Comparison of ENCODE assay signal across 28 cellular contexts in the genomic region with DNA sequence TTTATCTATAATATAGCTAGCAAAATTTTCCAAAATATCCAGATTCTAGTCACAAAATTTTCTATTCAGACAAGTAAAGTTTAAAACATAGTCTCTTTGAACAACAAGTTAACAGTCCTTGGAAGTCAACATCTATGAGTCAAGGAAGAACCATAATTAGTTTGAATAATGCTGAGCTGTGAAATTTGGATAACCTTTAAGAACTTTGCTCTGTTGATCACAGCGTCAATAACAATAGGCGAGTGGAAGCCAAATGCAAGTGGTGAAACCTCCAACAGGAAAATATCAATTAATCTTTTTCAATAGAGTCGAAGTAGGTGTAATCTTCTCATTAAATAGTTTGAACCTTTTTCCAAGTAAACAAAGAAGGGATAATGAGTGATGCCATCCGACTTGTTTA.
A peak's percentile ranks its signal among the peaks of the same experiment; 100 is the strongest.
DNase-seq lines count a peak whose midpoint lies in the region; ATAC-seq, FAIRE-seq and TF ChIP-seq lines count a peak whose summit lies in the region.
"Had no signal": no experiment of that assay in that cellular context is flagged by ENCODE, and none has a peak within 500 bp of the region (broad histone marks: within the 10 kb centered on the region; RNA-seq: fewer than 3 reads in every experiment).

No MANE protein-coding gene starts in this region.

- POLR2A ChIA-PET in A549 (lab: Yijun Ruan, JAX) = no interaction called here

- TF ChIP-seq CTCF in A549 (IDR thresholded peaks at IDR 0.05) = no peak
- no peak for TF ChIP-seq CTCF in glutamatergic neuron (IDR thresholded peaks at IDR 0.05; ENCODE audit: partially characterized antibody, unreplicated experiment)

- H3K9me3 Mint-ChIP-seq in glutamatergic neuron (ENCODE audit: unreplicated experiment) = no peaks in the 10 kb centered on the region
- H3K9me3 Mint-ChIP-seq: CD14-positive monocyte, HFFc6 had no signal

- no peak overlapping the region for H3K4me2 ChIP-seq in A549
- no peak overlapping the region for H3K4me2 ChIP-seq in GM23248 (ENCODE audit: unreplicated experiment)

- no peak overlapping the region for H3K27ac ChIP-seq in A549
- H3K27ac ChIP-seq in GM23248 = no peak overlapping the region

- in situ Hi-C loops in GM23248 (cut with MboI) = loop anchor here (25.0 kb wide), 1 partner anchor 979 kb away; no protein-coding TSS in a partner anchor

- no peak for TF ChIP-seq RAD21 in A549 (conservative IDR thresholded peaks at IDR 0.05 in 1 of 2, IDR thresholded peaks at IDR 0.05 in 1 of 2)

- DNase-seq in A549 (ENCODE audit: low read depth in 1 of 2, low spot score in 1 of 2) (no peak), GM23248 (no peak), NCI-H446 treated with DMSO at 0.1 percent for 48 hours (lab: John Stamatoyannopoulos, UW) (peak; percentile 74), glutamatergic neuron (no peak), Kasumi-1 (lab: John Stamatoyannopoulos, UW) (no peak), H7 (no peak)
- DNase-seq: BE2C; Calu3; CD8-positive, alpha-beta memory T cell; DMS79 treated with DMSO at 0.1 percent for 48 hours; GF-D8; HFFc6; KG1; MM.1S; NCI-H1048; NCI-H1436; NCI-H1930; NCI-H2107; NCI-H510A; NCI-H774; Right ventricle myocardium superior; RPMI8226; T-helper 1 cell had no signal

- H3K79me2 ChIP-seq in GM23248 (ENCODE audit: insufficient read depth) = no peaks in the 10 kb centered on the region

- TF ChIP-seq POLR2A in A549 (IDR thresholded peaks at IDR 0.05; ENCODE audit: low read length) = no peak

- H3K9me3 ChIP-seq in A549 (no peaks in the 10 kb centered on the region), GM23248 (ENCODE audit: low read depth) (no peaks in the 10 kb centered on the region)
- H3K9me3 ChIP-seq: BE2C, HAP-1 had no signal

- no peak for TF ChIP-seq EP300 in A549 (IDR thresholded peaks at IDR 0.05)

- CTCF ChIA-PET in A549 (lab: Yijun Ruan, JAX) = no interaction called here

- H3K4me3 ChIP-seq in A549 (no peak overlapping the region), GM23248 (no peak overlapping the region), H7 (ENCODE audit: insufficient read depth, low read depth, low read length) (no peak overlapping the region)
- H3K4me3 ChIP-seq: HAP-1 had no signal

- no peaks in the 10 kb centered on the region for H3K36me3 Mint-ChIP-seq in glutamatergic neuron (ENCODE audit: unreplicated experiment)
- H3K36me3 Mint-ChIP-seq: CD14-positive monocyte; CD8-positive, alpha-beta memory T cell had no signal

- no peak overlapping the region for H3K9ac ChIP-seq in GM23248

- H4K20me1 ChIP-seq in GM23248 (ENCODE audit: insufficient read depth) = no peaks in the 10 kb centered on the region

- peak overlapping the region; percentile 55 for H3K27ac Mint-ChIP-seq in glutamatergic neuron (ENCODE audit: unreplicated experiment)
- H3K27ac Mint-ChIP-seq: CD14-positive monocyte; CD8-positive, alpha-beta memory T cell; HFFc6; T-helper 2 cell treated with Interferon-gamma antibody and Interleukin-4, amounts not matched to agents 5 μg/mL and 100 μg/mL, for 36 hours had no signal

- no peak overlapping the region for H3K4me3 Mint-ChIP-seq in glutamatergic neuron (ENCODE audit: unreplicated experiment)
- H3K4me3 Mint-ChIP-seq: CD14-positive monocyte; CD8-positive, alpha-beta memory T cell; HFFc6; T-helper 2 cell treated with Interferon-gamma antibody and Interleukin-4, amounts not matched to agents 5 μg/mL and 100 μg/mL, for 36 hours had no signal

- FAIRE-seq in A549 (lab: Jason Lieb, UNC) = no peak
- FAIRE-seq: GM12891 had no signal

- peaks cover 4% of the 10 kb centered on the region; the same call in 1 of the 3 replicates for H3K4me1 ChIP-seq in A549
- H3K4me1 ChIP-seq in GM23248 (ENCODE audit: insufficient read depth) = peaks cover 34% of the 10 kb centered on the region
- H3K4me1 ChIP-seq: BE2C, HAP-1 had no signal

- 0 out of 2 replicates have a peak overlapping the region, but pooled peaks have one; percentile 11 for H2AFZ ChIP-seq in GM23248

- H3F3A ChIP-seq in GM23248 (ENCODE audit: insufficient read depth) = peaks cover 23% of the 10 kb centered on the region

- WGBS in A549 (ENCODE audit: missing lambda C conversion rate) = 32% methylated on average over 4 of the region's 4 CpGs
- WGBS in GM23248 (ENCODE audit: low coverage in 1 of 2, low lambda C conversion rate in 2 of 2, missing lambda C conversion rate in 2 of 2), 2 experiments = 56 to 59% methylated on average over 4 of the region's 4 CpGs

- H3K36me3 ChIP-seq in GM23248 (ENCODE audit: low read depth) (no peaks in the 10 kb centered on the region), H7 (replicated peaks; ENCODE audit: control insufficient read depth, insufficient read depth, low read length) (no peaks in the 10 kb centered on the region)
- H3K36me3 ChIP-seq: BE2C, HAP-1 had no signal

- no peak for ATAC-seq in A549
- ATAC-seq in GM18498 (IDR thresholded peaks at IDR 0.05; ENCODE audit: unreplicated experiment) = no peak

- H3K27me3 ChIP-seq in GM23248 (replicated peaks; ENCODE audit: insufficient read depth) (no peaks in the 10 kb centered on the region), H7 (ENCODE audit: control insufficient read depth, insufficient read depth, low read length) (no peaks in the 10 kb centered on the region)
- H3K27me3 ChIP-seq: BE2C had no signal

- peaks cover under 1% of the 10 kb centered on the region for H3K27me3 Mint-ChIP-seq in glutamatergic neuron (ENCODE audit: unreplicated experiment)
- H3K27me3 Mint-ChIP-seq: CD8-positive, alpha-beta memory T cell had no signal

- peaks cover 27% of the 10 kb centered on the region for H3K4me1 Mint-ChIP-seq in glutamatergic neuron (ENCODE audit: low read depth, unreplicated experiment)
- H3K4me1 Mint-ChIP-seq: CD14-positive monocyte; CD8-positive, alpha-beta memory T cell had no signal

- H3K9me2 ChIP-seq in GM23248 (ENCODE audit: insufficient read depth) = no peaks in the 10 kb centered on the region; the same call in 1 of the 2 replicates

TF ChIP-seq in A549, 52 proteins besides CTCF, POLR2A, EP300 and RAD21:
- TF ChIP-seq MAFK (IDR thresholded peaks at IDR 0.05; ENCODE audit: partially characterized antibody) = peak; percentile 50
- TF ChIP-seq EHF (CRISPR knock-in tag; IDR thresholded peaks at IDR 0.05) = no peak
